7 cellular contexts compared by ENCODE assay signal in the genomic region with DNA sequence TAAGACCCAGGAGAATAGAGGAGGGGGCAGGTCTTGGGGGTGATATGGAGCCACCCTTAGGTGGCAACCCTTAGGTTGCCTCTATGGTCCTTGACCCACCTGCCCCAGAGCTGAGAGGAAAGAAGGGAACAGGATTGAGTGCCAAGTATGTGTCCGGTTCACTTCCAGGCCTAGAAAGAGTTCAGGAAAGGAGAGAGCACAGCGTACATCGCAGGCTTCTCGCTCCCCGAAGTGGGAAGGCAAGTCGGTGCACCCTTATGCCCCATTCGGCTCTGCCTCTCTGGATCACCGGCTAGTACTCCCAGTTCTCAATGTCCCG. TPM values are rescaled to one million over a fixed set of nuclear protein-coding genes. Genes with fewer than 3 reads are reported as not detected.
DNase-seq lines count a peak whose midpoint lies in the region; ATAC-seq and TF ChIP-seq lines count a peak whose summit lies in the region.
"Had no signal": no experiment of that assay in that cellular context is flagged by ENCODE, and none has a peak within 500 bp of the region (broad histone marks: within the 10 kb centered on the region; RNA-seq: fewer than 3 reads in every experiment).

No MANE protein-coding gene starts in this region.

- WGBS in H9 (ENCODE audit: extremely low coverage, insufficient read length, low lambda C conversion rate): no CpG with 5 or more reads among the region's 9 CpGs

- no peaks in the 10 kb centered on the region for H3K79me1 ChIP-seq in H9 (ENCODE audit: insufficient read depth, low read depth, low read length, poor library complexity, severe bottlenecking)

- H3K9me3 ChIP-seq in H9 (ENCODE audit: control insufficient read depth, low read depth, low read length) (no peaks in the 10 kb centered on the region), muscle layer of duodenum (ENCODE audit: control insufficient read depth in 1 of 2, low read length in 2 of 2) (no peaks in the 10 kb centered on the region)

- H3K27ac Mint-ChIP-seq in H9: no peak overlapping the region; a peak in 1 of 7 replicates
- H3K27ac Mint-ChIP-seq in activated naive CD8-positive, alpha-beta T cell treated with anti-CD3 and anti-CD28 coated beads, Interleukin-2, amount 50 U/mL, for 24 hours: no peak overlapping the region
- H3K27ac Mint-ChIP-seq: dendritic cell treated with granulocyte-macrophage colony-stimulating factor and Interleukin-4, amounts not matched to agents 40 ng/mL and 50 ng/mL, for 4 days had no signal

- H3K9me3 Mint-ChIP-seq in H9: no peaks in the 10 kb centered on the region; a peak in 2 of 5 replicates
- H3K9me3 Mint-ChIP-seq in activated naive CD8-positive, alpha-beta T cell treated with anti-CD3 and anti-CD28 coated beads, Interleukin-2, amount 50 U/mL, for 24 hours: no peaks in the 10 kb centered on the region
- H3K9me3 Mint-ChIP-seq: dendritic cell treated with granulocyte-macrophage colony-stimulating factor and Interleukin-4, amounts not matched to agents 40 ng/mL and 50 ng/mL, for 4 days had no signal

- ATAC-seq in activated naive CD8-positive, alpha-beta T cell treated with anti-CD3 and anti-CD28 coated beads, Interleukin-2, amount 50 U/mL, for 24 hours: no peak
- ATAC-seq in GM21529 (IDR thresholded peaks at IDR 0.05; ENCODE audit: unreplicated experiment): no peak

- H3K18ac ChIP-seq in H9 (ENCODE audit: insufficient read length, low read depth, low read length): no peak overlapping the region

- peak overlapping the region; percentile 20 for H3K9ac ChIP-seq in H9 (ENCODE audit: extremely low read depth, insufficient read length, low read length)

- peak overlapping the region; percentile 75 for H3K4me2 ChIP-seq in H9 (ENCODE audit: insufficient read depth, insufficient read length, low read length)

- peaks cover 96% of the 10 kb centered on the region for H3K27me3 Mint-ChIP-seq in H9 (ENCODE audit: low read depth)
- H3K27me3 Mint-ChIP-seq in activated naive CD8-positive, alpha-beta T cell treated with anti-CD3 and anti-CD28 coated beads, Interleukin-2, amount 50 U/mL, for 24 hours: peaks cover 86% of the 10 kb centered on the region

- H3K56ac ChIP-seq in H9 (ENCODE audit: insufficient read length, low read depth, low read length): no peak overlapping the region

- H2BK12ac ChIP-seq in H9 (ENCODE audit: insufficient read length, low read depth, low read length): no peak overlapping the region

- peaks cover 27% of the 10 kb centered on the region for H3K23me2 ChIP-seq in H9 (ENCODE audit: insufficient read length, low read depth, low read length, poor library complexity, severe bottlenecking)

- no peak overlapping the region for H2AFZ ChIP-seq in H9 (ENCODE audit: low read length)

- TF ChIP-seq CTCF in H9 (conservative IDR thresholded peaks at IDR 0.05): no peak

- H2BK15ac ChIP-seq in H9 (ENCODE audit: low read depth, low read length): no peak overlapping the region

- no peak overlapping the region for H3T11ph ChIP-seq in H9 (ENCODE audit: low read length)

- H3K27me3 ChIP-seq in H9 (ENCODE audit: insufficient read depth, low read length): peaks cover 71% of the 10 kb centered on the region
- H3K27me3 ChIP-seq in muscle layer of duodenum (ENCODE audit: low read depth, low read length): peaks cover 64% of the 10 kb centered on the region

- no peak overlapping the region for H4K91ac ChIP-seq in H9 (ENCODE audit: insufficient read length, low read depth, low read length)

- H4K20me1 ChIP-seq in H9 (ENCODE audit: control insufficient read depth, insufficient read depth, insufficient read length): no peaks in the 10 kb centered on the region

- no peak overlapping the region for H2AK5ac ChIP-seq in H9 (ENCODE audit: insufficient read length, low read length)

- H2BK20ac ChIP-seq in H9 (ENCODE audit: low read depth, low read length, poor library complexity, severe bottlenecking): no peak overlapping the region

- DNase-seq in H9 (no peak), NCI-H1092 treated with DMSO at 0.1 percent for 48 hours (lab: John Stamatoyannopoulos, UW) (no peak), GM03348 (ENCODE audit: low spot score) (no peak)
- no peak for DNase-seq in activated naive CD8-positive, alpha-beta T cell treated with anti-CD3 and anti-CD28 coated beads, Interleukin-2, amount 50 U/mL, for 24 hours

- no peak overlapping the region for H3K23ac ChIP-seq in H9 (ENCODE audit: insufficient read length, low read depth, low read length)

- H3K79me2 ChIP-seq in H9 (ENCODE audit: insufficient read depth, low read length): no peaks in the 10 kb centered on the region

- H3K4ac ChIP-seq in H9 (ENCODE audit: low read depth, low read length): no peak overlapping the region

- H3K27ac ChIP-seq in H9 (ENCODE audit: insufficient read length, low read depth, low read length) (no peak overlapping the region), muscle layer of duodenum (ENCODE audit: low read length) (no peak overlapping the region)

- H2BK5ac ChIP-seq in H9 (ENCODE audit: insufficient read length, low read length): no peak overlapping the region

- peaks cover 44 to 49% of the 10 kb centered on the region in 2 experiments for H3K4me1 Mint-ChIP-seq in H9
- H3K4me1 Mint-ChIP-seq in activated naive CD8-positive, alpha-beta T cell treated with anti-CD3 and anti-CD28 coated beads, Interleukin-2, amount 50 U/mL, for 24 hours: peaks cover 19% of the 10 kb centered on the region

- H3K4me1 ChIP-seq in H9 (ENCODE audit: insufficient read depth, low read length) (peaks cover 7% of the 10 kb centered on the region), muscle layer of duodenum (ENCODE audit: control insufficient read depth in 1 of 2, insufficient read depth in 2 of 2, low read length in 2 of 2) (peaks cover 0 to 28% of the 10 kb centered on the region in 2 donors)

- H4K8ac ChIP-seq in H9 (replicated peaks; ENCODE audit: insufficient read length, low read depth, low read length): no peak overlapping the region

- no peak overlapping the region for H4K5ac ChIP-seq in H9 (ENCODE audit: insufficient read length, low read depth, low read length)

- H3K4me3 Mint-ChIP-seq in H9: peak overlapping the region; percentile 62 to 83
- H3K4me3 Mint-ChIP-seq in activated naive CD8-positive, alpha-beta T cell treated with anti-CD3 and anti-CD28 coated beads, Interleukin-2, amount 50 U/mL, for 24 hours: peak overlapping the region; percentile 24
- H3K4me3 Mint-ChIP-seq: dendritic cell treated with granulocyte-macrophage colony-stimulating factor and Interleukin-4, amounts not matched to agents 40 ng/mL and 50 ng/mL, for 4 days had no signal

- H3K14ac ChIP-seq in H9 (ENCODE audit: insufficient read depth, low read length): no peak overlapping the region

- peak overlapping the region; percentile 23 to 46 for H3K4me3 ChIP-seq in muscle layer of duodenum (ENCODE audit: low read depth in 1 of 2, low read length in 2 of 2)

- peaks cover 0 to 2% (median 0%) of the 10 kb centered on the region in 3 experiments; a peak in 1 of 7 replicates for H3K36me3 Mint-ChIP-seq in H9 (ENCODE audit: insufficient read depth in 1 of 3, low read depth in 3 of 3)
- H3K36me3 Mint-ChIP-seq in activated naive CD8-positive, alpha-beta T cell treated with anti-CD3 and anti-CD28 coated beads, Interleukin-2, amount 50 U/mL, for 24 hours (ENCODE audit: low read depth): no peaks in the 10 kb centered on the region

- H3K36me3 ChIP-seq in muscle layer of duodenum (ENCODE audit: control insufficient read depth in 1 of 2, insufficient read depth in 2 of 2, low read length in 2 of 2): no peaks in the 10 kb centered on the region

- no peak overlapping the region for H2BK120ac ChIP-seq in H9 (ENCODE audit: low read depth, low read length, poor library complexity, severe bottlenecking)

RNA-seq across cellular contexts. Expression of a gene that starts 0.6 kb away (rescaled TPM):
- 0.90 and 0.92 TPM in 2 replicates for total RNA-seq in H9 (2021)

RNA-seq across cellular contexts. Expression of a gene that starts 9.3 kb away (rescaled TPM):
- 34.0 and 38.6 TPM in 2 replicates for total RNA-seq in H9 (2021)

RNA-seq across cellular contexts. Expression of a gene that starts 18.9 kb away (rescaled TPM):
- total RNA-seq in H9 (2021): 0.29 and 0.31 TPM in 2 replicates

RNA-seq across cellular contexts. Expression of a gene that starts 19.0 kb away (rescaled TPM):
- 67.2 and 68.4 TPM in 2 replicates for total RNA-seq in H9 (2021)

RNA-seq across cellular contexts. Expression of a gene that starts 28.7 kb away (rescaled TPM):
- 12.0 and 13.0 TPM in 2 replicates for total RNA-seq in H9 (2021)
